Comparison of ENCODE assay signal across 20 cellular contexts in genomic region chr18:21459706-21460286, GRCh38.
"Had no signal": no experiment of that assay in that cellular context is flagged by ENCODE, and none has a peak within 500 bp of the region (broad histone marks: within the 10 kb centered on the region; RNA-seq: fewer than 3 reads in every experiment).

No MANE protein-coding gene starts in this region.

- H3K27ac ChIP-seq: epithelial cell of prostate, foreskin keratinocyte, left lung, neutrophil, pancreas, tibial nerve, vagina, VCaP had no signal

- H3K4me1 Mint-ChIP-seq: naive B cell had no signal

- H3K27ac Mint-ChIP-seq: activated naive CD8-positive, alpha-beta T cell; activated T-cell treated with anti-CD3 and anti-CD28 coated beads, Interleukin-2, amount 50 U/mL, for 72 hours; naive B cell had no signal

- H3K9me3 ChIP-seq: neutrophil, pancreas, tibial nerve, vagina had no signal

- ATAC-seq: activated T-cell treated with anti-CD3 and anti-CD28 coated beads, Interleukin-2, amount 50 U/mL, for 72 hours; foreskin keratinocyte; left lung; pancreas had no signal

- H3K4me3 Mint-ChIP-seq: activated naive CD8-positive, alpha-beta T cell; activated T-cell treated with anti-CD3 and anti-CD28 coated beads, Interleukin-2, amount 50 U/mL, for 72 hours; naive B cell had no signal

- H3K9me3 Mint-ChIP-seq: activated T-cell treated with anti-CD3 and anti-CD28 coated beads, Interleukin-2, amount 50 U/mL, for 72 hours; naive B cell had no signal

- H3K36me3 ChIP-seq: left lung, neutrophil, pancreas, tibial nerve, vagina had no signal

- H3K36me3 Mint-ChIP-seq: activated naive CD8-positive, alpha-beta T cell had no signal

- H3K27me3 ChIP-seq: foreskin keratinocyte, left lung, neutrophil, pancreas, tibial nerve, vagina had no signal

- H3K4me1 ChIP-seq: foreskin keratinocyte, left lung, pancreas, tibial nerve, vagina had no signal

- H3K4me3 ChIP-seq: left lung, pancreas, tibial nerve, vagina had no signal

- DNase-seq: activated CD4-positive, CD25-positive, alpha-beta regulatory T cell treated with anti-CD3 and anti-CD28 coated beads, Interleukin-2, amount 50 U/mL, for 72 hours; activated CD8-positive, alpha-beta memory T cell treated with anti-CD3 and anti-CD28 coated beads for 24 hours; activated CD8-positive, alpha-beta memory T cell treated with anti-CD3 and anti-CD28 coated beads, Interleukin-2, amount 50 U/mL, for 48 hours; activated gamma-delta T cell treated with Interleukin-2 at 50 U/mL for 16 hours; activated T-cell treated with anti-CD3 and anti-CD28 coated beads, Interleukin-2, amount 50 U/mL, for 72 hours; foreskin keratinocyte; kidney; left lung; naive B cell; pancreas; stimulated activated CD4-positive, alpha-beta T cell treated with anti-CD3 and anti-CD28 coated beads, Interleukin-2, amount 100 ng/mL, for 24 hours; stimulated activated naive CD4-positive, alpha-beta T cell treated with Interleukin-2 at 50 U/mL for 16 hours; SW 1271; T-helper 2 cell had no signal
